ENCODE assay signal across 12 cellular contexts in the genomic region with DNA sequence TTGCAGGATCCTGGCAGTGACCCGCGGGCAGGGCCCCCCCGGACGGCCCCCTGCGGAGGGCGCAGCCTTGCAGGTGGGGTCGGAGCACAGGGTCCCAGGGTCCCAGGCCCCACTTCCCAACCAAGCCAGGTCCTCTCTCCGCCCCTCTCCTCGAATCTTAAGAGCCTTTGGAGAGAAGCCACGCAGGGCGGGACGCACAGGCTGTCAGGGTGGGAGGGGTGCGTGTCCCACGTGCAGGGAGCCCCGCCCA. TPM values are rescaled to one million over a fixed set of nuclear protein-coding genes. Genes with fewer than 3 reads are reported as not detected.
DNase-seq lines count a peak whose midpoint lies in the region; ATAC-seq and TF ChIP-seq lines count a peak whose summit lies in the region.
"Had no signal": no experiment of that assay in that cellular context is flagged by ENCODE, and none has a peak within 500 bp of the region (broad histone marks: within the 10 kb centered on the region; RNA-seq: fewer than 3 reads in every experiment).

No MANE protein-coding gene starts in this region.

- CTCF ChIA-PET in A673 (lab: Charles Lee), result interaction anchor here (0.6 kb wide), 2 partner anchors 160 to 161 kb away, joined by 3 read pairs; no protein-coding TSS in a partner anchor

- H3K9me3 ChIP-seq in A673 (ENCODE audit: low read depth, low read length, poor library complexity, severe bottlenecking) (no peaks in the 10 kb centered on the region), body of pancreas (no peaks in the 10 kb centered on the region), liver (ENCODE audit: control insufficient read depth in 4 of 4, low read length in 3 of 4) (no peaks in the 10 kb centered on the region)

- no peak overlapping the region for H3K9ac ChIP-seq in liver (ENCODE audit: low read depth in 1 of 2, low read length in 2 of 2)

- H3K27me3 ChIP-seq in A673 (replicated peaks; ENCODE audit: insufficient read depth, low read depth, low read length, poor library complexity), result no peaks in the 10 kb centered on the region
- H3K27me3 ChIP-seq in body of pancreas, result no peaks in the 10 kb centered on the region
- no peaks in the 10 kb centered on the region for H3K27me3 ChIP-seq in liver (ENCODE audit: control insufficient read depth in 4 of 4, insufficient read depth in 4 of 4, low read length in 3 of 4)

- H3K4me3 ChIP-seq in A673 (ENCODE audit: low read depth, low read length, poor library complexity, severe bottlenecking) (peak overlapping the region; percentile 0), body of pancreas (no peak overlapping the region), liver (ENCODE audit: low read depth in 1 of 3, low read length in 3 of 3) (peak overlapping the region in 1 of 3 donors; percentile 29)

- ATAC-seq in body of pancreas (no peak), HG03097 (IDR thresholded peaks at IDR 0.05; ENCODE audit: low FRiP score, unreplicated experiment) (no peak)
- ATAC-seq in activated T-helper 17 cell treated with anti-CD3 and anti-CD28 coated beads, Interleukin-2, amount 50 U/mL, for 72 hours (replicated peaks), result no peak

- H3K27ac ChIP-seq in A673 (ENCODE audit: low read depth, low read length, poor library complexity, severe bottlenecking), result no peak overlapping the region
- peak overlapping the region in 2 of 4 donors; percentile 64 to 72 for H3K27ac ChIP-seq in body of pancreas
- H3K27ac ChIP-seq in liver (ENCODE audit: low read depth in 1 of 2, low read length in 2 of 2), result peak overlapping the region; percentile 65 to 82

- H3K4me1 Mint-ChIP-seq in activated T-helper 17 cell treated with anti-CD3 and anti-CD28 coated beads, Interleukin-2, amount 50 U/mL, for 72 hours, result no peaks in the 10 kb centered on the region
- H3K4me1 Mint-ChIP-seq: activated CD4-positive, alpha-beta T cell treated with anti-CD3 and anti-CD28 coated beads, Interleukin-2, amount 10 ng/mL, durations not matched to agents 7 days and 5 days had no signal

- no peaks in the 10 kb centered on the region for H3K36me3 ChIP-seq in A673 (ENCODE audit: insufficient read depth, low read length, poor library complexity, severe bottlenecking)
- H3K36me3 ChIP-seq in body of pancreas (replicated peaks in 1 of 2; ENCODE audit: insufficient read depth in 1 of 2, low read depth in 2 of 2), result no peaks in the 10 kb centered on the region
- H3K36me3 ChIP-seq in liver (ENCODE audit: control insufficient read depth in 4 of 4, insufficient read depth in 3 of 4, low read depth in 1 of 4, low read length in 3 of 4), result no peaks in the 10 kb centered on the region

- intact Hi-C loops in A673 (cut with micrococcal nuclease; ENCODE audit: unreplicated experiment), result no loop called here
- intact Hi-C loops in body of pancreas (cut with DNase I), result no loop called here

- H3K4me1 ChIP-seq in A673 (ENCODE audit: insufficient read depth, low read length, poor library complexity, severe bottlenecking) (peaks cover 12% of the 10 kb centered on the region), body of pancreas (peaks cover 14% of the 10 kb centered on the region), liver (ENCODE audit: control insufficient read depth in 4 of 4, insufficient read depth in 4 of 4, low read length in 3 of 4) (peaks cover 0 to 15% (median 11%) of the 10 kb centered on the region in 4 donors)

- POLR2A ChIA-PET in A673 (lab: Charles Lee; ENCODE audit: low non-redundant PET), result no interaction called here

- H3K27me3 Mint-ChIP-seq in activated T-helper 17 cell treated with anti-CD3 and anti-CD28 coated beads, Interleukin-2, amount 50 U/mL, for 72 hours, result peaks cover 13% of the 10 kb centered on the region

- no peak for TF ChIP-seq POLR2A in body of pancreas (IDR thresholded peaks at IDR 0.05)

- H3K27ac Mint-ChIP-seq in activated T-helper 17 cell treated with anti-CD3 and anti-CD28 coated beads, Interleukin-2, amount 50 U/mL, for 72 hours, result no peak overlapping the region
- H3K27ac Mint-ChIP-seq: activated CD4-positive, alpha-beta T cell treated with anti-CD3 and anti-CD28 coated beads, Interleukin-2, amount 10 ng/mL, durations not matched to agents 7 days and 5 days; CD4-positive, alpha-beta T cell; nephron progenitor cell had no signal

- TF ChIP-seq CTCF in A673 (conservative IDR thresholded peaks at IDR 0.05; ENCODE audit: low read depth, low read length), result no peak
- no peak for TF ChIP-seq CTCF in body of pancreas (IDR thresholded peaks at IDR 0.05)
- no peak for TF ChIP-seq CTCF in liver (IDR thresholded peaks at IDR 0.05; ENCODE audit: low read depth, low read length, missing input control)

- BruUV-seq in A673 (replicated peaks; lab: Mats Ljungman, UMichigan), result no TSS peak

- H3K36me3 Mint-ChIP-seq in activated T-helper 17 cell treated with anti-CD3 and anti-CD28 coated beads, Interleukin-2, amount 50 U/mL, for 72 hours (ENCODE audit: low read depth), result no peaks in the 10 kb centered on the region
- H3K36me3 Mint-ChIP-seq: stimulated activated naive B cell treated with anti-CD40 and anti-IgM and Interleukin-4, amounts not matched to agents 10 μg/mL and 1 μg/mL and 100 μg/mL, for 72 hours had no signal

- no peaks in the 10 kb centered on the region for H3K9me3 Mint-ChIP-seq in activated T-helper 17 cell treated with anti-CD3 and anti-CD28 coated beads, Interleukin-2, amount 50 U/mL, for 72 hours
- H3K9me3 Mint-ChIP-seq: activated CD4-positive, alpha-beta T cell treated with anti-CD3 and anti-CD28 coated beads, Interleukin-2, amount 10 ng/mL, durations not matched to agents 7 days and 5 days; CD4-positive, alpha-beta T cell; nephron progenitor cell; stimulated activated naive B cell treated with anti-CD40 and anti-IgM and Interleukin-4, amounts not matched to agents 10 μg/mL and 1 μg/mL and 100 μg/mL, for 72 hours had no signal

- WGBS in body of pancreas, 2 donors, result 0 to 4% methylated on average over 3 to 15 of the region's 15 CpGs
- 24% methylated on average over 15 of the region's 15 CpGs for WGBS in liver

- peak; percentile 91 for DNase-seq in A673 (ENCODE audit: low spot score)
- DNase-seq in HS-27A (ENCODE audit: low read depth), result peak; percentile 7
- DNase-seq in body of pancreas, result peak; percentile 79 to 92 (median 90)
- DNase-seq in midbrain (lab: John Stamatoyannopoulos, UW), result no peak
- no peak for DNase-seq in kidney tubule cell (ENCODE audit: low spot score)

- no peak overlapping the region for H3K4me3 Mint-ChIP-seq in activated T-helper 17 cell treated with anti-CD3 and anti-CD28 coated beads, Interleukin-2, amount 50 U/mL, for 72 hours
- H3K4me3 Mint-ChIP-seq: activated CD4-positive, alpha-beta T cell treated with anti-CD3 and anti-CD28 coated beads, Interleukin-2, amount 10 ng/mL, durations not matched to agents 7 days and 5 days; CD4-positive, alpha-beta T cell; nephron progenitor cell had no signal

- no peak for TF ChIP-seq RAD21 in liver (IDR thresholded peaks at IDR 0.05)

TF ChIP-seq in liver, 16 proteins besides CTCF, POLR2A, EP300 and RAD21:
- TF ChIP-seq FOXA1 (IDR thresholded peaks at IDR 0.05), result no peak
- TF ChIP-seq FOXA2 (IDR thresholded peaks at IDR 0.05), result no peak
- TF ChIP-seq, protein P1, sequence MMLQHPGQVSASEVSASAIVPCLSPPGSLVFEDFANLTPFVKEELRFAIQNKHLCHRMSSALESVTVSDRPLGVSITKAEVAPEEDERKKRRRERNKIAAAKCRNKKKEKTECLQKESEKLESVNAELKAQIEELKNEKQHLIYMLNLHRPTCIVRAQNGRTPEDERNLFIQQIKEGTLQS (IDR thresholded peaks at IDR 0.05), result no peak
- TF ChIP-seq, protein P2, sequence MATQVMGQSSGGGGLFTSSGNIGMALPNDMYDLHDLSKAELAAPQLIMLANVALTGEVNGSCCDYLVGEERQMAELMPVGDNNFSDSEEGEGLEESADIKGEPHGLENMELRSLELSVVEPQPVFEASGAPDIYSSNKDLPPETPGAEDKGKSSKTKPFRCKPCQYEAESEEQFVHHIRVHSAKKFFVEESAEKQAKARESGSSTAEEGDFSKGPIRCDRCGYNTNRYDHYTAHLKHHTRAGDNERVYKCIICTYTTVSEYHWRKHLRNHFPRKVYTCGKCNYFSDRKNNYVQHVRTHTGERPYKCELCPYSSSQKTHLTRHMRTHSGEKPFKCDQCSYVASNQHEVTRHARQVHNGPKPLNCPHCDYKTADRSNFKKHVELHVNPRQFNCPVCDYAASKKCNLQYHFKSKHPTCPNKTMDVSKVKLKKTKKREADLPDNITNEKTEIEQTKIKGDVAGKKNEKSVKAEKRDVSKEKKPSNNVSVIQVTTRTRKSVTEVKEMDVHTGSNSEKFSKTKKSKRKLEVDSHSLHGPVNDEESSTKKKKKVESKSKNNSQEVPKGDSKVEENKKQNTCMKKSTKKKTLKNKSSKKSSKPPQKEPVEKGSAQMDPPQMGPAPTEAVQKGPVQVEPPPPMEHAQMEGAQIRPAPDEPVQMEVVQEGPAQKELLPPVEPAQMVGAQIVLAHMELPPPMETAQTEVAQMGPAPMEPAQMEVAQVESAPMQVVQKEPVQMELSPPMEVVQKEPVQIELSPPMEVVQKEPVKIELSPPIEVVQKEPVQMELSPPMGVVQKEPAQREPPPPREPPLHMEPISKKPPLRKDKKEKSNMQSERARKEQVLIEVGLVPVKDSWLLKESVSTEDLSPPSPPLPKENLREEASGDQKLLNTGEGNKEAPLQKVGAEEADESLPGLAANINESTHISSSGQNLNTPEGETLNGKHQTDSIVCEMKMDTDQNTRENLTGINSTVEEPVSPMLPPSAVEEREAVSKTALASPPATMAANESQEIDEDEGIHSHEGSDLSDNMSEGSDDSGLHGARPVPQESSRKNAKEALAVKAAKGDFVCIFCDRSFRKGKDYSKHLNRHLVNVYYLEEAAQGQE (IDR thresholded peaks at IDR 0.05), result no peak

RNA-seq across cellular contexts. Expression of a gene that starts 18.4 kb away (rescaled TPM):
- total RNA-seq in A673 (2021) (79.5 and 98.5 TPM in 2 replicates), body of pancreas (10 to 100 TPM; 14.8 to 47.0 TPM), liver (10 to 100 TPM; 34.5 to 38.5 TPM)
- 10 to 100 TPM; 32.1 to 39.7 TPM for polyA plus RNA-seq in liver
- total RNA-seq in activated T-helper 17 cell treated with anti-CD3 and anti-CD28 coated beads, Interleukin-2, amount 50 U/mL, for 72 hours, result 1 to 10 TPM in 1 of 2 donors, under 1 TPM in 1; 0.78 to 1.0 TPM
- total RNA-seq: CD4-positive, alpha-beta T cell had no signal

RNA-seq across cellular contexts. Expression of a gene that starts 43.0 kb away (rescaled TPM):
- total RNA-seq in A673 (2021) (56.0 and 57.7 TPM in 2 replicates), body of pancreas (100 to 1,000 TPM in 1 of 2 donors, 10 to 100 TPM in 1; 94.2 to 275 TPM), liver (100 to 1,000 TPM in 1 of 2 donors, 10 to 100 TPM in 1; 75.1 to 213 TPM)
- polyA plus RNA-seq in liver, result 100 to 1,000 TPM; 211 to 222 TPM
- total RNA-seq in activated T-helper 17 cell treated with anti-CD3 and anti-CD28 coated beads, Interleukin-2, amount 50 U/mL, for 72 hours, result 10 to 100 TPM; 14.6 to 15.6 TPM

Comparison
In these comparisons a context has a peak if more than half of its experiments do, and no peak if none do; other contexts are left out.
1. DNase-seq: peak in A673 (single experiment), HS-27A (single experiment) and body of pancreas (4 of 4); none in midbrain (single experiment) and kidney tubule cell (single experiment).
2. RNA of a gene that starts 18.4 kb away (total RNA-seq): 79.5 to 98.5 TPM in A673, 14.8 to 47.0 TPM in body of pancreas and 34.5 to 38.5 TPM in liver; 0.78 to 1.0 TPM in activated T-helper 17 cell treated with anti-CD3 and anti-CD28 coated beads, Interleukin-2, amount 50 U/mL, for 72 hours; every median in the first group is over 4 times any median in the second.